1 cellular context compared by ENCODE assay signal in the genomic region with DNA sequence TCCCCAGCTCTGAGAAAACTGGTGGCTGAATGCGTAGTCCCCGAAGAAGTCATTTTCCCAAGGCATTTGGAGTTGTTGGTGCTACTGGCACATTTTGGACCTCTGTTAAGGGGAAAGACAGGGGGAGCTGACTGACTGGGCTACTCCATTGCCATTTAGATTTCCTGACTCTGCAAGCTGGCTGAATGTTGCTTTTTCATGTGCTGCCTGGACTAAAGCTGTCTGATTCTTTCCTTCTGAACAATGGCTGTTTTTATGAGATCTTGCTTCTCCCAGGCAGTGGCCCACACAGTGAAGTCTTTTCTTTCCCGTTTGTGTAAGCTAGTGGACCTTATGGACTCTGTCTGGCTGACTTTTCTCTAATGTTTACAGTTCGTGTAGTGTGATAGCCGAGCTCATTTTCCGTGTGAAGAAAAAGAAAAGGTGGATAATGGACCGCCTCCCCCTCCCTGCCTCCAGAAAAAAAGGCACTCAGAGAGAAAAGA.
TF ChIP-seq lines count a peak whose summit lies in the region.

No MANE protein-coding gene starts in this region.

TF ChIP-seq in HepG2, 621 proteins besides CTCF, POLR2A, EP300 and RAD21 (continued from another document and continues in another):
- peak; percentile 53; the same call in 1 of the 2 replicates for TF ChIP-seq SIX1 (CRISPR knock-in tag; IDR thresholded peaks at IDR 0.05; ENCODE audit: borderline replicate concordance)
- TF ChIP-seq ZHX1 (CRISPR knock-in tag; IDR thresholded peaks at IDR 0.05; ENCODE audit: low read depth): no peak
- TF ChIP-seq, protein P1, sequence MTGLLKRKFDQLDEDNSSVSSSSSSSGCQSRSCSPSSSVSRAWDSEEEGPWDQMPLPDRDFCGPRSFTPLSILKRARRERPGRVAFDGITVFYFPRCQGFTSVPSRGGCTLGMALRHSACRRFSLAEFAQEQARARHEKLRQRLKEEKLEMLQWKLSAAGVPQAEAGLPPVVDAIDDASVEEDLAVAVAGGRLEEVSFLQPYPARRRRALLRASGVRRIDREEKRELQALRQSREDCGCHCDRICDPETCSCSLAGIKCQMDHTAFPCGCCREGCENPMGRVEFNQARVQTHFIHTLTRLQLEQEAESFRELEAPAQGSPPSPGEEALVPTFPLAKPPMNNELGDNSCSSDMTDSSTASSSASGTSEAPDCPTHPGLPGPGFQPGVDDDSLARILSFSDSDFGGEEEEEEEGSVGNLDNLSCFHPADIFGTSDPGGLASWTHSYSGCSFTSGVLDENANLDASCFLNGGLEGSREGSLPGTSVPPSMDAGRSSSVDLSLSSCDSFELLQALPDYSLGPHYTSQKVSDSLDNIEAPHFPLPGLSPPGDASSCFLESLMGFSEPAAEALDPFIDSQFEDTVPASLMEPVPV (CRISPR knock-in tag; IDR thresholded peaks at IDR 0.05): no peak
- TF ChIP-seq ZNF792 (CRISPR knock-in tag; IDR thresholded peaks at IDR 0.05): peak; percentile 74; the same call in 1 of the 2 replicates
- peak; percentile 63; the same call in 1 of the 2 replicates for TF ChIP-seq RXRB (CRISPR knock-in tag; IDR thresholded peaks at IDR 0.05; ENCODE audit: borderline replicate concordance)
- peak; percentile 84 for TF ChIP-seq HNF4A (CRISPR knock-in tag; IDR thresholded peaks at IDR 0.05)
- peak; percentile 61; the same call in 1 of the 2 replicates for TF ChIP-seq HOMEZ (CRISPR knock-in tag; IDR thresholded peaks at IDR 0.05; ENCODE audit: low read depth)
- no peak for TF ChIP-seq ZSCAN22 (CRISPR knock-in tag; IDR thresholded peaks at IDR 0.05)
- no peak for TF ChIP-seq ZNF782 (CRISPR knock-in tag; IDR thresholded peaks at IDR 0.05; ENCODE audit: borderline replicate concordance)
- 0 out of 2 replicates have a peak, but pooled peaks have one; percentile 44 for TF ChIP-seq KAT8 (CRISPR knock-in tag; IDR thresholded peaks at IDR 0.05)
- peak; percentile 69; the same call in 1 of the 2 replicates for TF ChIP-seq ZNF614 (CRISPR knock-in tag; IDR thresholded peaks at IDR 0.05; ENCODE audit: borderline replicate concordance)
- peak; percentile 76; the same call in 1 of the 2 replicates for TF ChIP-seq ISL2 (CRISPR knock-in tag; IDR thresholded peaks at IDR 0.05)
- TF ChIP-seq, protein P2, sequence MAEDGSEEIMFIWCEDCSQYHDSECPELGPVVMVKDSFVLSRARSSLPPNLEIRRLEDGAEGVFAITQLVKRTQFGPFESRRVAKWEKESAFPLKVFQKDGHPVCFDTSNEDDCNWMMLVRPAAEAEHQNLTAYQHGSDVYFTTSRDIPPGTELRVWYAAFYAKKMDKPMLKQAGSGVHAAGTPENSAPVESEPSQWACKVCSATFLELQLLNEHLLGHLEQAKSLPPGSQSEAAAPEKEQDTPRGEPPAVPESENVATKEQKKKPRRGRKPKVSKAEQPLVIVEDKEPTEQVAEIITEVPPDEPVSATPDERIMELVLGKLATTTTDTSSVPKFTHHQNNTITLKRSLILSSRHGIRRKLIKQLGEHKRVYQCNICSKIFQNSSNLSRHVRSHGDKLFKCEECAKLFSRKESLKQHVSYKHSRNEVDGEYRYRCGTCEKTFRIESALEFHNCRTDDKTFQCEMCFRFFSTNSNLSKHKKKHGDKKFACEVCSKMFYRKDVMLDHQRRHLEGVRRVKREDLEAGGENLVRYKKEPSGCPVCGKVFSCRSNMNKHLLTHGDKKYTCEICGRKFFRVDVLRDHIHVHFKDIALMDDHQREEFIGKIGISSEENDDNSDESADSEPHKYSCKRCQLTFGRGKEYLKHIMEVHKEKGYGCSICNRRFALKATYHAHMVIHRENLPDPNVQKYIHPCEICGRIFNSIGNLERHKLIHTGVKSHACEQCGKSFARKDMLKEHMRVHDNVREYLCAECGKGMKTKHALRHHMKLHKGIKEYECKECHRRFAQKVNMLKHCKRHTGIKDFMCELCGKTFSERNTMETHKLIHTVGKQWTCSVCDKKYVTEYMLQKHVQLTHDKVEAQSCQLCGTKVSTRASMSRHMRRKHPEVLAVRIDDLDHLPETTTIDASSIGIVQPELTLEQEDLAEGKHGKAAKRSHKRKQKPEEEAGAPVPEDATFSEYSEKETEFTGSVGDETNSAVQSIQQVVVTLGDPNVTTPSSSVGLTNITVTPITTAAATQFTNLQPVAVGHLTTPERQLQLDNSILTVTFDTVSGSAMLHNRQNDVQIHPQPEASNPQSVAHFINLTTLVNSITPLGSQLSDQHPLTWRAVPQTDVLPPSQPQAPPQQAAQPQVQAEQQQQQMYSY (CRISPR knock-in tag; IDR thresholded peaks at IDR 0.05): peak; percentile 82
- no peak for TF ChIP-seq ZNF644 (CRISPR knock-in tag; IDR thresholded peaks at IDR 0.05; ENCODE audit: low read depth)
- no peak for TF ChIP-seq ATF1 (CRISPR knock-in tag; IDR thresholded peaks at IDR 0.05)
- TF ChIP-seq PATZ1 (CRISPR knock-in tag; IDR thresholded peaks at IDR 0.05): peak; percentile 50; the same call in 1 of the 2 replicates
- no peak for TF ChIP-seq ZNF280D (CRISPR knock-in tag; IDR thresholded peaks at IDR 0.05)
- no peak for TF ChIP-seq JARID2 (CRISPR knock-in tag; IDR thresholded peaks at IDR 0.05; ENCODE audit: insufficient replicate concordance)
- TF ChIP-seq SP140L (CRISPR knock-in tag; IDR thresholded peaks at IDR 0.05; ENCODE audit: borderline replicate concordance): no peak
- TF ChIP-seq, protein P3, sequence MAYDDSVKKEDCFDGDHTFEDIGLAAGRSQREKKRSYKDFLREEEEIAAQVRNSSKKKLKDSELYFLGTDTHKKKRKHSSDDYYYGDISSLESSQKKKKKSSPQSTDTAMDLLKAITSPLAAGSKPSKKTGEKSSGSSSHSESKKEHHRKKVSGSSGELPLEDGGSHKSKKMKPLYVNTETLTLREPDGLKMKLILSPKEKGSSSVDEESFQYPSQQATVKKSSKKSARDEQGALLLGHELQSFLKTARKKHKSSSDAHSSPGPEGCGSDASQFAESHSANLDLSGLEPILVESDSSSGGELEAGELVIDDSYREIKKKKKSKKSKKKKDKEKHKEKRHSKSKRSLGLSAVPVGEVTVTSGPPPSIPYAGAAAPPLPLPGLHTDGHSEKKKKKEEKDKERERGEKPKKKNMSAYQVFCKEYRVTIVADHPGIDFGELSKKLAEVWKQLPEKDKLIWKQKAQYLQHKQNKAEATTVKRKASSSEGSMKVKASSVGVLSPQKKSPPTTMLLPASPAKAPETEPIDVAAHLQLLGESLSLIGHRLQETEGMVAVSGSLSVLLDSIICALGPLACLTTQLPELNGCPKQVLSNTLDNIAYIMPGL (CRISPR knock-in tag; IDR thresholded peaks at IDR 0.05; ENCODE audit: borderline replicate concordance in 1 of 2, low read depth in 1 of 2): no peak
- TF ChIP-seq ZNF550 (CRISPR knock-in tag; IDR thresholded peaks at IDR 0.05; ENCODE audit: borderline replicate concordance): no peak
- peak; percentile 58; the same call in 1 of the 2 replicates for TF ChIP-seq FOXJ3 (CRISPR knock-in tag; IDR thresholded peaks at IDR 0.05; ENCODE audit: borderline replicate concordance)
- no peak for TF ChIP-seq ZNF484 (CRISPR knock-in tag; IDR thresholded peaks at IDR 0.05; ENCODE audit: borderline replicate concordance, low read depth)
- peak; percentile 27; the same call in 1 of the 2 replicates for TF ChIP-seq ZFX (CRISPR knock-in tag; IDR thresholded peaks at IDR 0.05; ENCODE audit: low read depth)
- TF ChIP-seq, protein P4, sequence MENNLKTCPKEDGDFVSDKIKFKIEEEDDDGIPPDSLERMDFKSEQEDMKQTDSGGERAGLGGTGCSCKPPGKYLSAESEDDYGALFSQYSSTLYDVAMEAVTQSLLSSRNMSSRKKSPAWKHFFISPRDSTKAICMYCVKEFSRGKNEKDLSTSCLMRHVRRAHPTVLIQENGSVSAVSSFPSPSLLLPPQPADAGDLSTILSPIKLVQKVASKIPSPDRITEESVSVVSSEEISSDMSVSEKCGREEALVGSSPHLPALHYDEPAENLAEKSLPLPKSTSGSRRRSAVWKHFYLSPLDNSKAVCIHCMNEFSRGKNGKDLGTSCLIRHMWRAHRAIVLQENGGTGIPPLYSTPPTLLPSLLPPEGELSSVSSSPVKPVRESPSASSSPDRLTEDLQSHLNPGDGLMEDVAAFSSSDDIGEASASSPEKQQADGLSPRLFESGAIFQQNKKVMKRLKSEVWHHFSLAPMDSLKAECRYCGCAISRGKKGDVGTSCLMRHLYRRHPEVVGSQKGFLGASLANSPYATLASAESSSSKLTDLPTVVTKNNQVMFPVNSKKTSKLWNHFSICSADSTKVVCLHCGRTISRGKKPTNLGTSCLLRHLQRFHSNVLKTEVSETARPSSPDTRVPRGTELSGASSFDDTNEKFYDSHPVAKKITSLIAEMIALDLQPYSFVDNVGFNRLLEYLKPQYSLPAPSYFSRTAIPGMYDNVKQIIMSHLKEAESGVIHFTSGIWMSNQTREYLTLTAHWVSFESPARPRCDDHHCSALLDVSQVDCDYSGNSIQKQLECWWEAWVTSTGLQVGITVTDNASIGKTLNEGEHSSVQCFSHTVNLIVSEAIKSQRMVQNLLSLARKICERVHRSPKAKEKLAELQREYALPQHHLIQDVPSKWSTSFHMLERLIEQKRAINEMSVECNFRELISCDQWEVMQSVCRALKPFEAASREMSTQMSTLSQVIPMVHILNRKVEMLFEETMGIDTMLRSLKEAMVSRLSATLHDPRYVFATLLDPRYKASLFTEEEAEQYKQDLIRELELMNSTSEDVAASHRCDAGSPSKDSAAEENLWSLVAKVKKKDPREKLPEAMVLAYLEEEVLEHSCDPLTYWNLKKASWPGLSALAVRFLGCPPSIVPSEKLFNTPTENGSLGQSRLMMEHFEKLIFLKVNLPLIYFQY (CRISPR knock-in tag; IDR thresholded peaks at IDR 0.05; ENCODE audit: borderline replicate concordance): no peak
